ENCODE assay signal across 23 cellular contexts in genomic region chr17:10836145-10836544, GRCh38.
A peak's percentile ranks its signal among the peaks of the same experiment; 100 is the strongest.
DNase-seq lines count a peak whose midpoint lies in the region; TF ChIP-seq lines count a peak whose summit lies in the region.
"Had no signal": no experiment of that assay in that cellular context is flagged by ENCODE, and none has a peak within 500 bp of the region (broad histone marks: within the 10 kb centered on the region; RNA-seq: fewer than 3 reads in every experiment).

No MANE protein-coding gene starts in this region.

- TF ChIP-seq EP300 in Ishikawa (IDR thresholded peaks at IDR 0.05; ENCODE audit: borderline replicate concordance): no peak

- peak; percentile 65 for DNase-seq in left kidney (ENCODE audit: low read depth, low spot score)
- DNase-seq in stimulated activated CD4-positive, alpha-beta T cell treated with anti-CD3 and anti-CD28 coated beads, Interleukin-12 subunit alpha, Interleukin-12 subunit beta, amount 100 ng/mL, for 4 hours: no peak
- DNase-seq in NCI-H1105 (lab: John Stamatoyannopoulos, UW): no peak
- DNase-seq: 8988T; ACHN; AML-193; BE2C; Caco-2; Calu3; CD4-positive, alpha-beta memory T cell; CD4-positive, alpha-beta T cell; CD4-positive, CD25-positive, alpha-beta regulatory T cell; CD8-positive, alpha-beta memory T cell; CD8-positive, alpha-beta T cell; COR-L47; DMS 273 treated with DMSO at 0.1 percent for 48 hours; DMS153; DMS53; DMS79; DMS79 treated with DMSO at 0.1 percent for 48 hours; DND-41; EL had no signal

- no peak for TF ChIP-seq RAD21 in Ishikawa (IDR thresholded peaks at IDR 0.05; ENCODE audit: low read depth)

TF ChIP-seq in Ishikawa, 13 proteins besides CTCF, POLR2A, EP300 and RAD21:
- TF ChIP-seq FOXM1 (IDR thresholded peaks at IDR 0.05; ENCODE audit: borderline replicate concordance, low read depth): no peak
- no peak for TF ChIP-seq CEBPB (IDR thresholded peaks at IDR 0.05)
- TF ChIP-seq TEAD4 (IDR thresholded peaks at IDR 0.05): no peak
- peak; percentile 70 for TF ChIP-seq REST (IDR thresholded peaks at IDR 0.05; ENCODE audit: low read depth)
- TF ChIP-seq YY1 (IDR thresholded peaks at IDR 0.05; ENCODE audit: low read depth): no peak
- TF ChIP-seq, protein P1, sequence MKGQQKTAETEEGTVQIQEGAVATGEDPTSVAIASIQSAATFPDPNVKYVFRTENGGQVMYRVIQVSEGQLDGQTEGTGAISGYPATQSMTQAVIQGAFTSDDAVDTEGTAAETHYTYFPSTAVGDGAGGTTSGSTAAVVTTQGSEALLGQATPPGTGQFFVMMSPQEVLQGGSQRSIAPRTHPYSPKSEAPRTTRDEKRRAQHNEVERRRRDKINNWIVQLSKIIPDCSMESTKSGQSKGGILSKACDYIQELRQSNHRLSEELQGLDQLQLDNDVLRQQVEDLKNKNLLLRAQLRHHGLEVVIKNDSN (IDR thresholded peaks at IDR 0.05): no peak
- TF ChIP-seq CREB1 (IDR thresholded peaks at IDR 0.05; ENCODE audit: low read depth): no peak
- no peak for TF ChIP-seq ZBTB7A (IDR thresholded peaks at IDR 0.05; ENCODE audit: low read depth)
